19 cellular contexts compared by ENCODE assay signal in the genomic region with DNA sequence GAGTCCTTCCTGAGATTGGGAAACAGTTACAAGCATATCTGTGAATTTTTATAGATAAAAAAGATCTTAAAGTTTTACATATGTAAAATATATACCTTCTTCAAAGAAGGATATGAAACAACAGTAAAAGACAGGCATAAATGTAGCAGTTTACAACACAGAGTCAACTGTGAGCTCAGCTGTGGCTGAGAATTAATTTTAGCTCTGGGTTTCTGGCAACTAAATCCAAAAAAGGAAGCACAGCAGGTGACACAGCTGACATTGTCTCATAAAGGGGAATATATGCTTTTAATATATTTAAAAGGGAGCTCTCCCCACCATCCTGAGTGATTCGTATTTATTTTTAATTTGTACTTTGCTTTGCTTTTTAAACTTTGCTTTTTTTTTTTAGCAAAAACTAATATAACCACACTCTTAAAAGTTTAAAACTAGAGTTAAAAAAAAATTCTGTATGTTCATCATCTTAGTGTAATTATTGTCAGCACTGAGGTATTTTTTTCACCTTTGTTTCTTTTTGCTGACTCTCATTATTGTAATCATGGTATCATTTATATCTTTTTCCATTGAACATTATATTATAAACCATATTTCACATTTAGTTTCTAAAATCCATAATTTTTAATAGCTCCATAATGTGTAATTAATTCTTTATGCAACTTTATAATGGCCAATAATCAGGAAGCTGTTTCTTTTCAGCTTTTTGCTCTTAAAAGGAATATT. TPM values are rescaled to one million over a fixed set of nuclear protein-coding genes. Genes with fewer than 3 reads are reported as not detected.
DNase-seq lines count a peak whose midpoint lies in the region; ATAC-seq, FAIRE-seq and TF ChIP-seq lines count a peak whose summit lies in the region.
"Had no signal": no experiment of that assay in that cellular context is flagged by ENCODE, and none has a peak within 500 bp of the region (broad histone marks: within the 10 kb centered on the region; RNA-seq: fewer than 3 reads in every experiment).

No MANE protein-coding gene starts in this region.

- H2AFZ ChIP-seq in astrocyte (ENCODE audit: low read depth, low read length): no peak overlapping the region

- FAIRE-seq in astrocyte (lab: Jason Lieb, UNC) (no peak), pancreas (lab: Jason Lieb, UNC) (no peak)

- TF ChIP-seq CTCF in GM10266 (IDR thresholded peaks at IDR 0.05; ENCODE audit: control insufficient read depth, insufficient read depth, low read depth, missing control alignments): no peak
- TF ChIP-seq CTCF in astrocyte (IDR thresholded peaks at IDR 0.05; ENCODE audit: insufficient read depth, low read depth, low read length): no peak
- no peak for TF ChIP-seq CTCF in pancreas (IDR thresholded peaks at IDR 0.05)

- H3K9me3 ChIP-seq in astrocyte (ENCODE audit: insufficient read depth, low read depth, low read length) (no peaks in the 10 kb centered on the region), pancreas (no peaks in the 10 kb centered on the region)

- no peak overlapping the region for H3K4me3 ChIP-seq in astrocyte (ENCODE audit: insufficient read depth, low read depth, low read length)
- H3K4me3 ChIP-seq in pancreas: no peak overlapping the region

- H3K4me1 ChIP-seq in astrocyte (ENCODE audit: insufficient read depth, low read length) (peaks cover 21% of the 10 kb centered on the region), pancreas (peaks cover 22 to 37% (median 25%) of the 10 kb centered on the region in 3 donors)

- H3K4me1 Mint-ChIP-seq in astrocyte (ENCODE audit: low read depth, unreplicated experiment): peaks cover 52% of the 10 kb centered on the region

- H3K27ac ChIP-seq in astrocyte (ENCODE audit: low read depth, low read length) (no peak overlapping the region), pancreas (peak overlapping the region; percentile 1 to 87 (median 48))
- H3K27ac ChIP-seq: brain microvascular endothelial cell had no signal

- H3K27ac Mint-ChIP-seq in astrocyte (ENCODE audit: unreplicated experiment): no peak overlapping the region
- H3K27ac Mint-ChIP-seq: CD8-positive, alpha-beta T cell; naive thymus-derived CD8-positive, alpha-beta T cell had no signal

- DNase-seq in GM10266 (ENCODE audit: extremely low spot score): peak; percentile 55
- no peak for DNase-seq in astrocyte (ENCODE audit: low read depth)
- DNase-seq in pancreas: no peak
- no peak for DNase-seq in activated naive CD4-positive, alpha-beta T cell treated with anti-CD3 and anti-CD28 coated beads, Interleukin-2, amount 50 U/mL, for 16 hours
- no peak for DNase-seq in NCI-H345 treated with DMSO at 0.1 percent for 48 hours (lab: John Stamatoyannopoulos, UW; ENCODE audit: unreplicated experiment)
- DNase-seq: activated gamma-delta T cell treated with Interleukin-2 at 50 U/mL for 16 hours; brain microvascular endothelial cell; CD8-positive, alpha-beta T cell; effector memory CD4-positive, alpha-beta T cell; KG1; kidney glomerular epithelial cell; NCI-H1694 treated with DMSO at 0.1 percent for 48 hours; NCI-H524 treated with DMSO at 0.1 percent for 48 hours; SHP77 treated with DMSO at 0.1 percent for 48 hours; stimulated activated naive CD4-positive, alpha-beta T cell treated with Interleukin-2 at 50 U/mL for 16 hours had no signal

- H3K4me3 Mint-ChIP-seq in astrocyte (ENCODE audit: unreplicated experiment): peak overlapping the region; percentile 40
- H3K4me3 Mint-ChIP-seq: CD8-positive, alpha-beta T cell had no signal

- peaks cover 96% of the 10 kb centered on the region for H3K79me2 ChIP-seq in astrocyte (ENCODE audit: insufficient read depth, low read length)

- H3K4me2 ChIP-seq in astrocyte (ENCODE audit: low read length): peak overlapping the region; percentile 43

- H3K9me3 Mint-ChIP-seq in astrocyte (ENCODE audit: unreplicated experiment): peaks cover 3% of the 10 kb centered on the region

- H3K27me3 ChIP-seq in astrocyte (ENCODE audit: insufficient read depth, low read length) (no peaks in the 10 kb centered on the region), pancreas (no peaks in the 10 kb centered on the region)
- H3K27me3 ChIP-seq: brain microvascular endothelial cell had no signal

- peaks cover 91% of the 10 kb centered on the region for H4K20me1 ChIP-seq in astrocyte (ENCODE audit: insufficient read depth, low read length)

- 59 to 68% methylated on average over 1 of the region's 1 CpG for WGBS in pancreas, 2 donors

- no peaks in the 10 kb centered on the region for H3K27me3 Mint-ChIP-seq in astrocyte (ENCODE audit: low read depth, unreplicated experiment)

- no peak overlapping the region for H3K9ac ChIP-seq in astrocyte (ENCODE audit: low read length)

- peaks cover 72% of the 10 kb centered on the region for H3K36me3 ChIP-seq in astrocyte (ENCODE audit: insufficient read depth, low read length)
- H3K36me3 ChIP-seq in pancreas: peaks cover 0 to 4% (median 0%) of the 10 kb centered on the region in 3 donors

- ATAC-seq in HG02678 (IDR thresholded peaks at IDR 0.05; ENCODE audit: unreplicated experiment): peak; percentile 42
- ATAC-seq in pancreas: no peak
- no peak for ATAC-seq in HG02885 (IDR thresholded peaks at IDR 0.05; ENCODE audit: poor library complexity, unreplicated experiment)
- ATAC-seq in HG03025 (IDR thresholded peaks at IDR 0.05; ENCODE audit: low FRiP score, unreplicated experiment): no peak
- ATAC-seq: CD8-positive, alpha-beta T cell; naive thymus-derived CD8-positive, alpha-beta T cell had no signal

- peaks cover 43% of the 10 kb centered on the region for H3K36me3 Mint-ChIP-seq in astrocyte (ENCODE audit: low read depth, unreplicated experiment)
- H3K36me3 Mint-ChIP-seq: CD8-positive, alpha-beta T cell had no signal

- intact Hi-C loops in pancreas (cut with DNase I): no loop called here

RNA-seq across cellular contexts. Expression of gene TUBB6, which starts 6.7 kb away (rescaled TPM):
- total RNA-seq in astrocyte (485 and 528 TPM in 2 replicates), pancreas (10 to 100 TPM; 18.0 to 33.6 (median 22.9) TPM)
- polyA plus RNA-seq in pancreas: 10 to 100 TPM; 34.0 to 35.0 TPM

Comparison
In these comparisons a context has a peak if more than half of its experiments do, and no peak if none do; other contexts are left out.
1. RNA of gene TUBB6, which starts 6.7 kb away (total RNA-seq): 485 to 528 TPM in astrocyte; 18.0 to 33.6 TPM in pancreas; every median in the first group is over 10 times any median in the second.